13 cellular contexts compared by ENCODE assay signal in the genomic region with DNA sequence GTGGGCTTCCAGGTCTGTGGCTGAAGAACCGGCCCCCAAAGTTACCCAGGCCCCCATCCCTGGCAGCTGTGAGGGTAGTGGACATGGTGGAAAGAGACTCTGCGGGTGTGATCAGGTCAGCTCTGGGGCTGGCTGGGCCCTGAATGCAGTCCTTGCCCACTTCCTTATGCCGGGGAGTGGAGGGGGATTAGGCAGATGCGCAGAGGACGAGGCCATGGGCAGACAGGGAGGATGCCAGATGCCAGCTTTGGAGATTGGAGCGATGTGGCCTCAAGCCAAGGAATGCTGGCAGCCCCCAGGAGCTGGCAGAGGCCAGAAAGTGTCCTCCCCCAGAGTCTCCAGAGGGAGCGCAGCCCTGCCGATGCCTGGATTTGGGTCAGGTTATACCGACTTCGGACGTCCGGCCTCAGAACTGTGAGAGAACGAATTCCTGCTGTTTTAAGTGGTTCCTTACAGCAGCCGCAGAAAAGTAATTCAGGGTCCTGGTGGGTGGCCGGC.
DNase-seq lines count a peak whose midpoint lies in the region; ATAC-seq and TF ChIP-seq lines count a peak whose summit lies in the region.
"Had no signal": no experiment of that assay in that cellular context is flagged by ENCODE, and none has a peak within 500 bp of the region (broad histone marks: within the 10 kb centered on the region; RNA-seq: fewer than 3 reads in every experiment).

No MANE protein-coding gene starts in this region.

- H3K27ac ChIP-seq in transverse colon, result peak overlapping the region; percentile 70 to 79 (median 74)
- H3K27ac ChIP-seq: KMS-11 had no signal

- DNase-seq in Right ventricle myocardium superior, result peak; percentile 41
- no peak for DNase-seq in omental fat pad (ENCODE audit: low spot score)
- no peak for DNase-seq in transverse colon
- no peak for DNase-seq in mesenteric fat pad (ENCODE audit: low spot score)
- no peak for DNase-seq in effector memory CD8-positive, alpha-beta T cell
- DNase-seq in NCI-H1048 (lab: John Stamatoyannopoulos, UW), result no peak
- DNase-seq: activated B cell treated with CpG ODN at 0.5 μM for 24 hours; activated CD8-positive, alpha-beta memory T cell treated with anti-CD3 and anti-CD28 coated beads, Interleukin-2, amount 50 U/mL, for 4 hours; CD8-positive, alpha-beta T cell; NCI-H2081 treated with DMSO at 0.1 percent for 48 hours had no signal

- peaks cover 0 to 12% (median 2%) of the 10 kb centered on the region in 4 donors for H3K4me1 ChIP-seq in transverse colon

- H3K27ac Mint-ChIP-seq in effector memory CD8-positive, alpha-beta T cell, result no peak overlapping the region
- H3K27ac Mint-ChIP-seq: activated B cell treated with CpG ODN at 0.5 μM for 24 hours; CD8-positive, alpha-beta T cell had no signal

- H3K4me3 ChIP-seq in WI38 (ENCODE audit: low read depth, low read length) (peak overlapping the region; percentile 31), transverse colon (no peak overlapping the region)

- WGBS in transverse colon (ENCODE audit: low coverage in 1 of 2), 2 donors, result 80 to 89% methylated on average over 1 to 15 of the region's 15 CpGs

- no peak for TF ChIP-seq CTCF in WI38 (IDR thresholded peaks at IDR 0.05; ENCODE audit: low read depth, low read length)
- no peak for TF ChIP-seq CTCF in omental fat pad (IDR thresholded peaks at IDR 0.05)
- no peak for TF ChIP-seq CTCF in transverse colon (IDR thresholded peaks at IDR 0.05)

- no peaks in the 10 kb centered on the region for H3K4me1 Mint-ChIP-seq in effector memory CD8-positive, alpha-beta T cell (ENCODE audit: low read depth in 2 of 2)
- H3K4me1 Mint-ChIP-seq: activated B cell treated with CpG ODN at 0.5 μM for 24 hours had no signal

- in situ Hi-C loops in transverse colon (cut with MboI; ENCODE audit: low pct_ligation_motif_present in 1 of 4, low pct_unique_long_range_greater_than_20kb in 1 of 4, low sequenced_read_pairs in 3 of 4), result no loop called here

- intact Hi-C loops in Right ventricle myocardium superior (cut with DNase I), result no loop called here
- intact Hi-C loops in transverse colon (cut with DNase I; ENCODE audit: low total_unique reads), result no loop called here

- H3K9me3 ChIP-seq in transverse colon, result no peaks in the 10 kb centered on the region

- H3K9me3 Mint-ChIP-seq in effector memory CD8-positive, alpha-beta T cell, result no peaks in the 10 kb centered on the region
- H3K9me3 Mint-ChIP-seq: activated B cell treated with CpG ODN at 0.5 μM for 24 hours; CD8-positive, alpha-beta T cell had no signal

- ATAC-seq in Right ventricle myocardium superior (ENCODE audit: poor library complexity) (no peak), omental fat pad (ENCODE audit: low FRiP score) (peak; percentile 33), GM18505 (IDR thresholded peaks at IDR 0.05; ENCODE audit: unreplicated experiment) (no peak)
- ATAC-seq in effector memory CD8-positive, alpha-beta T cell (replicated peaks), result no peak
- ATAC-seq: CD8-positive, alpha-beta T cell had no signal

- no peak overlapping the region for H3K4me3 Mint-ChIP-seq in effector memory CD8-positive, alpha-beta T cell
- H3K4me3 Mint-ChIP-seq: activated B cell treated with CpG ODN at 0.5 μM for 24 hours; CD8-positive, alpha-beta T cell had no signal

- peaks cover 0 to 31% of the 10 kb centered on the region in 2 donors for H3K27me3 Mint-ChIP-seq in effector memory CD8-positive, alpha-beta T cell
- H3K27me3 Mint-ChIP-seq: activated B cell treated with CpG ODN at 0.5 μM for 24 hours had no signal

- no peak for TF ChIP-seq POLR2A in transverse colon (IDR thresholded peaks at IDR 0.05)
- TF ChIP-seq POLR2A in GM18505 (IDR thresholded peaks at IDR 0.05; ENCODE audit: borderline replicate concordance, extremely low read depth, insufficient read depth, insufficient read length), result no peak

- H3K27me3 ChIP-seq in transverse colon, result no peaks in the 10 kb centered on the region

- no peak for TF ChIP-seq EP300 in transverse colon (IDR thresholded peaks at IDR 0.05; ENCODE audit: low read depth)

- H3K36me3 ChIP-seq in transverse colon, result no peaks in the 10 kb centered on the region

- H3K36me3 Mint-ChIP-seq in effector memory CD8-positive, alpha-beta T cell (ENCODE audit: insufficient read depth), result no peaks in the 10 kb centered on the region
- H3K36me3 Mint-ChIP-seq: CD8-positive, alpha-beta T cell had no signal
